In the genomic region with DNA sequence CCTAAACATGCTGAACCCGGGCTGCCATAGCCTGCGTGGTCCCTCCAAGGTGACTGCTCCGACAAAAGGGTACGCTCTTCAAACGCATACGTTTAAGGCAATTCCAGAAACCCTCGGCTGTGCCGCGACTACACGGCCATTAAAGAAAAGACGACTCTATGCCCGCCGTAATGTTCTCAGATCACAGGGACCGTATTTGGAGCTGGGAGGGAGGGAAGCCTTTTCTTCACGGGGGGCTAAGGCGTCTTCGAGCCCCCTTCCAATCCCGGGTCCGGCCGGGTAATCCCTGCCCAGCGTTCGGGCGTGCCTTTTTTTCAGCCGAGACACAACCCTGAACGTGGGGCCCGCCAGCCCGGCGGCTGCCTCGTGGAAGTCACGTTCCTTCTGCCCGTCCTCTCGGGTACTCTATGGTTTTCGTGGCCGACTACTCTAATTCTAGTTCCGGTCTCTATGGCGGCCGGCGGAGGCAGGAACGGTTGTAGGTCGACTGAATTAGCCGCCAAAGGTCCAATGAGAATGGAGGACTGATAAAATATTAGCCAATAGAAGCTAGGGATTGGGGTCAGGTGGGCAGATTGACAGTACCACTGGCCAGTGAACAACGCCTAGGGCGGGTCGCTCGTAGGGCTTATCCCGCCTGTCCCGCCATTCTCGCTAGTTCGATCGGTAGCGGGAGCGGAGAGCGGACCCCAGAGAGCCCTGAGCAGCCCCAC, we compare ENCODE assay signal across 8 cellular contexts. TPM values are rescaled to one million over a fixed set of nuclear protein-coding genes. Genes with fewer than 3 reads are reported as not detected.
DNase-seq lines count a peak whose midpoint lies in the region; ATAC-seq and TF ChIP-seq lines count a peak whose summit lies in the region.

A gene (plus strand): TSS at position 648 of the 713 bp plus-strand sequence. CDS start 148 bp downstream, outside the sequence.

- H3K27ac ChIP-seq in SU-DHL-6 (ENCODE audit: low read depth, low read length) (peak within 1 kb of the TSS; percentile 68), ovary (peak within 1 kb of the TSS; percentile 93 to 97), thyroid gland (peak within 1 kb of the TSS; percentile 67 to 87 (median 81))

- H3K9me3 ChIP-seq in SU-DHL-6 (ENCODE audit: insufficient read depth, low read length) (no peaks in the 10 kb centered on the region), ovary (no peaks in the 10 kb centered on the region), thyroid gland (no peaks in the 10 kb centered on the region)

- peaks cover 11% of the 10 kb centered on the region for H3K4me1 ChIP-seq in ovary (ENCODE audit: insufficient read depth)
- H3K4me1 ChIP-seq in thyroid gland, result peaks cover 43 to 44% of the 10 kb centered on the region in 2 donors

- H3K27me3 ChIP-seq in SU-DHL-6 (ENCODE audit: low read length) (no peaks in the 10 kb centered on the region), ovary (no peaks in the 10 kb centered on the region), thyroid gland (no peaks in the 10 kb centered on the region)

- H2AFZ ChIP-seq in SU-DHL-6 (ENCODE audit: low read depth, low read length, severe bottlenecking), result peak within 1 kb of the TSS; percentile 15

- 0 to 1% (median 0%) methylated on average over 49 to 53 of the region's 53 CpGs for WGBS in ovary, 3 donors
- WGBS in thyroid gland, 2 donors, result 0 to 1% methylated on average over 32 to 40 of the region's 53 CpGs

- peak within 1 kb of the TSS; percentile 95 for H3K4me3 Mint-ChIP-seq in activated naive CD8-positive, alpha-beta T cell treated with anti-CD3 and anti-CD28 coated beads, Interleukin-2, amount 10 ng/mL, durations not matched to agents 7 days and 5 days

- POLR2A ChIA-PET in activated naive CD8-positive, alpha-beta T cell treated with anti-CD3 and anti-CD28 coated beads, Interleukin-2, amount 10 ng/mL, durations not matched to agents 7 days and 5 days (lab: Charles Lee), result interaction anchor here (0.6 to 4.7 kb wide), 17 partner anchors 9 to 364 kb away, joined by 3 to 42 read pairs (median 5); a partner anchor contains a TSS

- H3K4me2 ChIP-seq in SU-DHL-6 (ENCODE audit: low read depth, low read length, poor library complexity, severe bottlenecking), result peak within 1 kb of the TSS; percentile 89

- intact Hi-C loops in Right ventricle myocardium inferior (cut with DNase I) (no loop called here), ovary (cut with DNase I) (loop anchor here in 2 of 4 donors (10.0 kb wide), 1 partner anchor 83 kb away; a partner anchor contains a TSS), thyroid gland (cut with DNase I) (no loop called here)

- H3F3A ChIP-seq in SU-DHL-6 (ENCODE audit: insufficient read depth), result peaks cover 11% of the 10 kb centered on the region; the same call in 1 of the 2 replicates

- H3K4me3 ChIP-seq in SU-DHL-6 (ENCODE audit: insufficient read depth, low read length, poor library complexity, severe bottlenecking), result peak within 1 kb of the TSS; percentile 85
- peak within 1 kb of the TSS; percentile 84 for H3K4me3 ChIP-seq in ovary
- peak within 1 kb of the TSS; percentile 38 to 88 (median 66) for H3K4me3 ChIP-seq in thyroid gland (replicated peaks in 1 of 3)

- TF ChIP-seq EP300 in ovary (IDR thresholded peaks at IDR 0.05), result no peak

- DNase-seq in NCI-H128 (lab: John Stamatoyannopoulos, UW; ENCODE audit: unreplicated experiment) (peak; percentile 99), Right ventricle myocardium inferior (ENCODE audit: missing footprints) (peak; percentile 98), ovary (peak; percentile 96 to 98 (median 98)), thyroid gland (peak; percentile 97)
- peak; percentile 92 for DNase-seq in activated naive CD8-positive, alpha-beta T cell treated with anti-CD3 and anti-CD28 coated beads, Interleukin-2, amount 10 ng/mL, durations not matched to agents 7 days and 5 days

- H3K9ac ChIP-seq in SU-DHL-6 (ENCODE audit: low read length), result peak within 1 kb of the TSS; percentile 94

- H3K36me3 Mint-ChIP-seq in activated naive CD8-positive, alpha-beta T cell treated with anti-CD3 and anti-CD28 coated beads, Interleukin-2, amount 10 ng/mL, durations not matched to agents 7 days and 5 days, result peaks cover 28% of the 10 kb centered on the region

- H3K36me3 ChIP-seq in SU-DHL-6 (ENCODE audit: low read length) (peaks cover 33% of the 10 kb centered on the region), ovary (no peaks in the 10 kb centered on the region), thyroid gland (no peaks in the 10 kb centered on the region)

- ATAC-seq in HG02678 (IDR thresholded peaks at IDR 0.05; ENCODE audit: unreplicated experiment) (peak; percentile 90), Right ventricle myocardium inferior (peak; percentile 98)
- peak; percentile 96 for ATAC-seq in activated naive CD8-positive, alpha-beta T cell treated with anti-CD3 and anti-CD28 coated beads, Interleukin-2, amount 10 ng/mL, durations not matched to agents 7 days and 5 days (ENCODE audit: low read depth)

- no peaks in the 10 kb centered on the region for H3K27me3 Mint-ChIP-seq in activated naive CD8-positive, alpha-beta T cell treated with anti-CD3 and anti-CD28 coated beads, Interleukin-2, amount 10 ng/mL, durations not matched to agents 7 days and 5 days

- TF ChIP-seq CTCF in SU-DHL-6 (IDR thresholded peaks at IDR 0.05; ENCODE audit: insufficient read depth, low read length, poor library complexity, severe bottlenecking), result no peak
- peak in 2 of 3 donors; percentile 6 to 20 for TF ChIP-seq CTCF in ovary (IDR thresholded peaks at IDR 0.05)
- TF ChIP-seq CTCF in thyroid gland (IDR thresholded peaks at IDR 0.05), result no peak

- no peaks in the 10 kb centered on the region for H3K9me3 Mint-ChIP-seq in activated naive CD8-positive, alpha-beta T cell treated with anti-CD3 and anti-CD28 coated beads, Interleukin-2, amount 10 ng/mL, durations not matched to agents 7 days and 5 days

- H4K20me1 ChIP-seq in SU-DHL-6 (ENCODE audit: low read depth, low read length), result peaks cover 36% of the 10 kb centered on the region

- peaks cover 39% of the 10 kb centered on the region for H3K4me1 Mint-ChIP-seq in activated naive CD8-positive, alpha-beta T cell treated with anti-CD3 and anti-CD28 coated beads, Interleukin-2, amount 10 ng/mL, durations not matched to agents 7 days and 5 days

- TF ChIP-seq POLR2A in GM10847 (IDR thresholded peaks at IDR 0.05; ENCODE audit: extremely low read depth, insufficient read length), result peak; percentile 41
- peak; percentile 72 for TF ChIP-seq POLR2A in ovary (IDR thresholded peaks at IDR 0.05)
- TF ChIP-seq POLR2A in thyroid gland (IDR thresholded peaks at IDR 0.05), result peak; percentile 70 to 95

- peaks cover 51% of the 10 kb centered on the region for H3K79me2 ChIP-seq in SU-DHL-6 (ENCODE audit: insufficient read depth, low read length)

- no peaks in the 10 kb centered on the region for H3K9me2 ChIP-seq in SU-DHL-6 (replicated peaks; ENCODE audit: insufficient read depth, low read length)

- peak within 1 kb of the TSS; percentile 97 for H3K27ac Mint-ChIP-seq in activated naive CD8-positive, alpha-beta T cell treated with anti-CD3 and anti-CD28 coated beads, Interleukin-2, amount 10 ng/mL, durations not matched to agents 7 days and 5 days

RNA-seq across cellular contexts. Expression of the gene that starts here (rescaled TPM):
- total RNA-seq in activated naive CD8-positive, alpha-beta T cell treated with anti-CD3 and anti-CD28 coated beads, Interleukin-2, amount 10 ng/mL, durations not matched to agents 7 days and 5 days, result 100 to 1,000 TPM; 529 to 531 TPM
- total RNA-seq in Right ventricle myocardium inferior (856 TPM), ovary (100 to 1,000 TPM; 196 to 482 (median 373) TPM), thyroid gland (100 to 1,000 TPM; 368 to 678 (median 607) TPM)
- 100 to 1,000 TPM; 419 to 909 TPM for polyA plus RNA-seq in ovary

Comparison
In these comparisons a context has a peak if more than half of its experiments do, and no peak if none do; other contexts are left out.
1. Peak in every context shown above with its lines: DNase-seq, ATAC-seq, H3K4me3 ChIP-seq and H3K27ac ChIP-seq.
2. CTCF ChIP-seq: peak in ovary (2 of 3); none in SU-DHL-6 (single experiment) and thyroid gland (0 of 6).